In the genomic region with DNA sequence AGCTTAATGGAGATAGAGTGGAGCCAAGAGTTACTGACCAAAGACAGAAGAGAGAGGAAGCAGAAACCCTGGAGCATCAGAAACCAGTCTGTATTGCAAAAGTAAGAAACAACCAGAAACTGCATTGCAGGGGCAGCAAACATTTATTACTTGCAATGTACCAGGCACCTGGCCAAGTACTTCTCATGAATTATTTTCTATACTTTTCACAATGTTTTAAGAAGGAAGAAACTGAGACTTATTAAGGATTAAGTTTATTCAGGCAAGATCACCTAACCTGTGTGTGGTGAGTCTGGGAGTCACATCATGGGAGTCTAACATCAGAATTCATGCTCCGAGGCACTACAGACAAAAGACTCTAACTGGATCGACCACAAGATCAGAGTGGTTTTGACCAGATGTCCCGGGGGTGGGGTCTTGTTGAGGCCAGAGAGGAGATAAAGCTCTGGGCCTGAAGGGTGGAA, we compare ENCODE assay signal across 14 cellular contexts. TPM values are rescaled to one million over a fixed set of nuclear protein-coding genes. Genes with fewer than 3 reads are reported as not detected.
DNase-seq lines count a peak whose midpoint lies in the region; ATAC-seq, FAIRE-seq and TF ChIP-seq lines count a peak whose summit lies in the region.
"Had no signal": no experiment of that assay in that cellular context is flagged by ENCODE, and none has a peak within 500 bp of the region (broad histone marks: within the 10 kb centered on the region; RNA-seq: fewer than 3 reads in every experiment).

No MANE protein-coding gene starts in this region.

- TF ChIP-seq CTCF in heart right ventricle (IDR thresholded peaks at IDR 0.05) (no peak), astrocyte (IDR thresholded peaks at IDR 0.05; ENCODE audit: insufficient read depth, low read depth, low read length) (no peak), hepatocyte (IDR thresholded peaks at IDR 0.05; ENCODE audit: poor library complexity) (no peak), esophagus squamous epithelium (IDR thresholded peaks at IDR 0.05) (no peak)

- H2AFZ ChIP-seq in astrocyte (ENCODE audit: low read depth, low read length) (no peak overlapping the region), hepatocyte (no peak overlapping the region), Karpas-422 (ENCODE audit: low read length) (no peak overlapping the region)

- H3K4me1 ChIP-seq in heart right ventricle (peaks cover 0 to 35% (median 25%) of the 10 kb centered on the region in 9 donors), astrocyte (ENCODE audit: insufficient read depth, low read length) (peaks cover 52% of the 10 kb centered on the region), hepatocyte (ENCODE audit: insufficient read depth) (peaks cover 11% of the 10 kb centered on the region), Karpas-422 (ENCODE audit: low read length) (no peaks in the 10 kb centered on the region), esophagus squamous epithelium (peaks cover 0 to 9% (median 0%) of the 10 kb centered on the region in 3 donors)

- peaks cover 0 to 77% (median 0%) of the 10 kb centered on the region in 9 donors for H3K36me3 ChIP-seq in heart right ventricle
- peaks cover 3% of the 10 kb centered on the region for H3K36me3 ChIP-seq in astrocyte (ENCODE audit: insufficient read depth, low read length)
- no peaks in the 10 kb centered on the region for H3K36me3 ChIP-seq in hepatocyte (replicated peaks; ENCODE audit: insufficient read depth, low read depth)
- H3K36me3 ChIP-seq in Karpas-422 (ENCODE audit: insufficient read depth, low read length) = no peaks in the 10 kb centered on the region
- H3K36me3 ChIP-seq in esophagus squamous epithelium = peaks cover 0 to 14% (median 0%) of the 10 kb centered on the region in 3 donors
- H3K36me3 ChIP-seq: thoracic aorta had no signal

- H3K4me3 Mint-ChIP-seq in astrocyte (ENCODE audit: unreplicated experiment) = peak overlapping the region; percentile 51
- H3K4me3 Mint-ChIP-seq: activated CD8-positive, alpha-beta T cell treated with anti-CD3 and anti-CD28 coated beads, Interleukin-2, amount 10 ng/mL, durations not matched to agents 7 days and 5 days; dendritic cell treated with granulocyte-macrophage colony-stimulating factor and Interleukin-4, amounts not matched to agents 40 ng/mL and 50 ng/mL, for 4 days had no signal

- H3K27ac ChIP-seq in heart right ventricle (peak overlapping the region in 7 of 10 donors; percentile 11 to 63 (median 20)), astrocyte (ENCODE audit: low read depth, low read length) (peak overlapping the region; percentile 98), hepatocyte (peak overlapping the region; percentile 49), Karpas-422 (ENCODE audit: low read length) (no peak overlapping the region), esophagus squamous epithelium (peak overlapping the region in 1 of 4 donors; percentile 20)
- H3K27ac ChIP-seq: RWPE1, thoracic aorta had no signal

- no peaks in the 10 kb centered on the region for H3K27me3 Mint-ChIP-seq in astrocyte (ENCODE audit: low read depth, unreplicated experiment)

- H3K27me3 ChIP-seq in heart right ventricle (no peaks in the 10 kb centered on the region), astrocyte (ENCODE audit: insufficient read depth, low read length) (no peaks in the 10 kb centered on the region), hepatocyte (no peaks in the 10 kb centered on the region), Karpas-422 (ENCODE audit: low read length) (no peaks in the 10 kb centered on the region), esophagus squamous epithelium (no peaks in the 10 kb centered on the region)

- H4K20me1 ChIP-seq in astrocyte (ENCODE audit: insufficient read depth, low read length) = no peaks in the 10 kb centered on the region
- H4K20me1 ChIP-seq in hepatocyte (ENCODE audit: insufficient read depth, poor library complexity, severe bottlenecking) = no peaks in the 10 kb centered on the region
- no peaks in the 10 kb centered on the region for H4K20me1 ChIP-seq in Karpas-422 (ENCODE audit: insufficient read depth, low read depth, low read length)

- peaks cover 2% of the 10 kb centered on the region for H3K9me3 Mint-ChIP-seq in astrocyte (ENCODE audit: unreplicated experiment)
- H3K9me3 Mint-ChIP-seq: dendritic cell treated with granulocyte-macrophage colony-stimulating factor and Interleukin-4, amounts not matched to agents 40 ng/mL and 50 ng/mL, for 4 days had no signal

- no peak for FAIRE-seq in astrocyte (lab: Jason Lieb, UNC)

- H3K9me3 ChIP-seq in heart right ventricle (no peaks in the 10 kb centered on the region), astrocyte (ENCODE audit: insufficient read depth, low read depth, low read length) (no peaks in the 10 kb centered on the region), hepatocyte (ENCODE audit: low read depth) (no peaks in the 10 kb centered on the region), Karpas-422 (ENCODE audit: low read length) (no peaks in the 10 kb centered on the region), esophagus squamous epithelium (no peaks in the 10 kb centered on the region)
- H3K9me3 ChIP-seq: thoracic aorta had no signal

- peak overlapping the region; percentile 75 for H3K9ac ChIP-seq in astrocyte (ENCODE audit: low read length)
- H3K9ac ChIP-seq in Karpas-422 (ENCODE audit: low read length) = no peak overlapping the region

- H3K27ac Mint-ChIP-seq in astrocyte (ENCODE audit: unreplicated experiment) = peak overlapping the region; percentile 100
- H3K27ac Mint-ChIP-seq: activated CD8-positive, alpha-beta T cell treated with anti-CD3 and anti-CD28 coated beads, Interleukin-2, amount 10 ng/mL, durations not matched to agents 7 days and 5 days; dendritic cell treated with granulocyte-macrophage colony-stimulating factor and Interleukin-4, amounts not matched to agents 40 ng/mL and 50 ng/mL, for 4 days had no signal

- H3K79me2 ChIP-seq in astrocyte (ENCODE audit: insufficient read depth, low read length) = peaks cover 8% of the 10 kb centered on the region
- no peaks in the 10 kb centered on the region for H3K79me2 ChIP-seq in hepatocyte
- H3K79me2 ChIP-seq in Karpas-422 (ENCODE audit: low read length) = no peaks in the 10 kb centered on the region

- WGBS in heart right ventricle, 2 donors = 35 to 45% methylated on average over 3 of the region's 3 CpGs
- WGBS in hepatocyte (ENCODE audit: low lambda C conversion rate, missing lambda C conversion rate) = 64% methylated on average over 3 of the region's 3 CpGs
- 43 to 49% methylated on average over 3 of the region's 3 CpGs for WGBS in esophagus squamous epithelium, 2 donors

- H3K36me3 Mint-ChIP-seq in astrocyte (ENCODE audit: low read depth, unreplicated experiment) = peaks cover 6% of the 10 kb centered on the region

- no peak for TF ChIP-seq POLR2A in esophagus squamous epithelium (IDR thresholded peaks at IDR 0.05)

- DNase-seq in heart right ventricle (no peak), Right ventricle myocardium inferior (ENCODE audit: missing footprints) (no peak), astrocyte (ENCODE audit: low read depth) (peak; percentile 97), hepatocyte (ENCODE audit: low spot score) (no peak), Karpas-422 (no peak), GM19238 (ENCODE audit: insufficient read length, low spot score) (no peak), esophagus squamous epithelium (lab: John Stamatoyannopoulos, UW) (no peak)
- DNase-seq: activated CD8-positive, alpha-beta T cell treated with anti-CD3 and anti-CD28 coated beads, Interleukin-2, amount 10 ng/mL, durations not matched to agents 7 days and 5 days; activated naive CD4-positive, alpha-beta T cell; head of caudate nucleus had no signal

- ATAC-seq in heart right ventricle = peak in 1 of 8 donors; percentile 23
- no peak for ATAC-seq in Right ventricle myocardium inferior
- ATAC-seq in GM18867 (IDR thresholded peaks at IDR 0.05; ENCODE audit: unreplicated experiment) = no peak
- ATAC-seq: activated CD8-positive, alpha-beta T cell treated with anti-CD3 and anti-CD28 coated beads, Interleukin-2, amount 10 ng/mL, durations not matched to agents 7 days and 5 days had no signal

- intact Hi-C loops in heart right ventricle (cut with DNase I) (no loop called here), Right ventricle myocardium inferior (cut with DNase I) (no loop called here), esophagus squamous epithelium (cut with DNase I) (no loop called here)

- H3K4me3 ChIP-seq in heart right ventricle (no peak overlapping the region), astrocyte (ENCODE audit: insufficient read depth, low read depth, low read length) (no peak overlapping the region), hepatocyte (no peak overlapping the region), Karpas-422 (ENCODE audit: low read length) (no peak overlapping the region), esophagus squamous epithelium (no peak overlapping the region)
- H3K4me3 ChIP-seq: thoracic aorta had no signal

- H3K9me2 ChIP-seq in hepatocyte (replicated peaks; ENCODE audit: insufficient read depth) = no peaks in the 10 kb centered on the region
- H3K9me2 ChIP-seq in Karpas-422 (replicated peaks; ENCODE audit: insufficient read depth, low read length) = no peaks in the 10 kb centered on the region

- H3K4me2 ChIP-seq in astrocyte (ENCODE audit: low read length) = peak overlapping the region; percentile 68
- H3K4me2 ChIP-seq in hepatocyte = peak overlapping the region; percentile 5
- no peak overlapping the region for H3K4me2 ChIP-seq in Karpas-422 (ENCODE audit: low read depth, low read length, poor library complexity, severe bottlenecking)

- H3K4me1 Mint-ChIP-seq in astrocyte (ENCODE audit: low read depth, unreplicated experiment) = peaks cover 57% of the 10 kb centered on the region

RNA-seq across cellular contexts. Expression of gene TNFRSF19, which starts 47.4 kb away (rescaled TPM):
- 10 to 100 TPM; 25.5 to 49.6 (median 33.7) TPM for total RNA-seq in heart right ventricle
- 10 to 100 TPM; 17.8 to 20.9 TPM for polyA plus RNA-seq in heart right ventricle
- 36.5 TPM for total RNA-seq in Right ventricle myocardium inferior
- 25.9 and 27.8 TPM in 2 replicates for total RNA-seq in astrocyte
- total RNA-seq in hepatocyte = 22.7 and 25.3 TPM in 2 replicates
- polyA plus RNA-seq in hepatocyte = 13.9 and 19.8 TPM in 2 replicates
- not detected in 2 replicates for total RNA-seq in Karpas-422 (2014; rRNA removed; shearing (Covaris generic); ENCODE audit: low replicate concordance)
- 1 to 10 TPM; 5.2 to 9.5 (median 7.2) TPM for total RNA-seq in esophagus squamous epithelium
